Comparison of ENCODE assay signal across 16 cellular contexts in genomic region chr3:85662462-85662861, GRCh38.
"Had no signal": no experiment of that assay in that cellular context is flagged by ENCODE, and none has a peak within 500 bp of the region (broad histone marks: within the 10 kb centered on the region; RNA-seq: fewer than 3 reads in every experiment).

No MANE protein-coding gene starts in this region.

- DNase-seq: dermis blood vessel endothelial cell; effector CD4-positive, alpha-beta T cell; effector memory CD4-positive, alpha-beta T cell; foreskin keratinocyte; heart left ventricle; hypothalamus; immature natural killer cell; left cardiac atrium; left lung; lower lobe of right lung; mesenchymal stem cell had no signal

- H3K27ac ChIP-seq: coronary artery, esophagus muscularis mucosa, foreskin keratinocyte, gastroesophageal sphincter, heart left ventricle, hepatocyte, left lung, lower lobe of right lung had no signal

- H3K4me2 ChIP-seq: hepatocyte had no signal

- H3K4me3 ChIP-seq: coronary artery, dorsolateral prefrontal cortex, esophagus muscularis mucosa, gastroesophageal sphincter, heart left ventricle, hepatocyte, left lung, lower lobe of right lung had no signal

- H3K4me1 ChIP-seq: esophagus muscularis mucosa, foreskin keratinocyte, gastroesophageal sphincter, heart left ventricle, left lung, lower lobe of right lung had no signal

- H2AFZ ChIP-seq: hepatocyte had no signal

- H3K36me3 ChIP-seq: esophagus muscularis mucosa, gastroesophageal sphincter, heart left ventricle, left lung, lower lobe of right lung had no signal

- H3K79me2 ChIP-seq: hepatocyte had no signal

- H3K27me3 ChIP-seq: dorsolateral prefrontal cortex, esophagus muscularis mucosa, foreskin keratinocyte, gastroesophageal sphincter, heart left ventricle, hepatocyte, left lung had no signal

- H3K9me3 ChIP-seq: esophagus muscularis mucosa, gastroesophageal sphincter, left lung, lower lobe of right lung had no signal
